Comparison of ENCODE assay signal across 19 cellular contexts in genomic region chr3:159773706-159774105, GRCh38.
DNase-seq lines count a peak whose midpoint lies in the region; ATAC-seq, FAIRE-seq and TF ChIP-seq lines count a peak whose summit lies in the region.
"Had no signal": no experiment of that assay in that cellular context is flagged by ENCODE, and none has a peak within 500 bp of the region (broad histone marks: within the 10 kb centered on the region; RNA-seq: fewer than 3 reads in every experiment).

No MANE protein-coding gene starts in this region.

- H3K4me3 ChIP-seq in dorsolateral prefrontal cortex: peak overlapping the region in 6 of 59 donors; percentile 2 to 27 (median 14)
- H3K4me3 ChIP-seq: GM23338, HAP-1 had no signal

- DNase-seq in dorsolateral prefrontal cortex (no peak), mesothelial cell of epicardium (ENCODE audit: low spot score in 2 of 2, unreplicated experiment in 2 of 2) (no peak), substantia nigra (lab: John Stamatoyannopoulos, UW) (no peak), NCI-H1436 (lab: John Stamatoyannopoulos, UW) (no peak), kidney tubule cell (ENCODE audit: low spot score) (no peak)
- DNase-seq: CD4-positive, CD25-positive, alpha-beta regulatory T cell; EL; Karpas-422; NCI-H1694 treated with DMSO at 0.1 percent for 48 hours; NCI-H2081 treated with DMSO at 0.1 percent for 48 hours; NCI-H2171 treated with DMSO at 0.1 percent for 48 hours; NCI-H524 treated with DMSO at 0.1 percent for 48 hours; OCI-M1; Right ventricle myocardium superior had no signal

- intact Hi-C loops in dorsolateral prefrontal cortex (cut with DNase I): no loop called here

- ATAC-seq in GM18867 (IDR thresholded peaks at IDR 0.05; ENCODE audit: unreplicated experiment) (no peak), HG02642 (IDR thresholded peaks at IDR 0.05; ENCODE audit: poor library complexity, unreplicated experiment) (no peak)
- ATAC-seq: GM23338 had no signal

- H3K27me3 Mint-ChIP-seq in mesothelial cell of epicardium (ENCODE audit: low read depth): no peaks in the 10 kb centered on the region

- no peak overlapping the region for H3K4me3 Mint-ChIP-seq in mesothelial cell of epicardium
- H3K4me3 Mint-ChIP-seq: CD4-positive, CD25-positive, alpha-beta regulatory T cell; GM23338 had no signal

- no peaks in the 10 kb centered on the region for H3K9me3 Mint-ChIP-seq in mesothelial cell of epicardium
- H3K9me3 Mint-ChIP-seq: GM23338 had no signal

- H3K4me1 Mint-ChIP-seq in mesothelial cell of epicardium: peaks cover 53% of the 10 kb centered on the region
- H3K4me1 Mint-ChIP-seq: CD4-positive, CD25-positive, alpha-beta regulatory T cell had no signal

- H3K27ac Mint-ChIP-seq in mesothelial cell of epicardium: peak overlapping the region; percentile 52
- H3K27ac Mint-ChIP-seq: CD4-positive, CD25-positive, alpha-beta regulatory T cell; GM23338 had no signal

- TF ChIP-seq CTCF in dorsolateral prefrontal cortex (IDR thresholded peaks at IDR 0.05 in 54 of 56, conservative IDR thresholded peaks at IDR 0.05 in 2 of 56; ENCODE audit: low read depth in 1 of 56, partially characterized antibody in 56 of 56) (no peak), mesothelial cell of epicardium (IDR thresholded peaks at IDR 0.05; ENCODE audit: unreplicated experiment) (no peak)

- no peaks in the 10 kb centered on the region for H3K27me3 ChIP-seq in dorsolateral prefrontal cortex

- peak; percentile 21 for FAIRE-seq in G401.6 (lab: Jason Lieb, UNC)

- H3K36me3 Mint-ChIP-seq in mesothelial cell of epicardium: peaks cover 5% of the 10 kb centered on the region
- H3K36me3 Mint-ChIP-seq: CD4-positive, CD25-positive, alpha-beta regulatory T cell had no signal

- H3K27ac ChIP-seq in dorsolateral prefrontal cortex (peak overlapping the region in 57 of 59 donors; percentile 10 to 99 (median 93)), substantia nigra (ENCODE audit: low read depth, low read length, poor library complexity, severe bottlenecking) (peak overlapping the region; percentile 93)
